Comparison of ENCODE assay signal across 15 cellular contexts in genomic region chr13:80486407-80486806, GRCh38.
DNase-seq lines count a peak whose midpoint lies in the region; ATAC-seq and TF ChIP-seq lines count a peak whose summit lies in the region.
"Had no signal": no experiment of that assay in that cellular context is flagged by ENCODE, and none has a peak within 500 bp of the region (broad histone marks: within the 10 kb centered on the region; RNA-seq: fewer than 3 reads in every experiment).

No MANE protein-coding gene starts in this region.

- H3K9me3 ChIP-seq in lower lobe of right lung (no peaks in the 10 kb centered on the region), adrenal gland (replicated peaks in 1 of 3) (no peaks in the 10 kb centered on the region)
- H3K9me3 ChIP-seq: HAP-1 had no signal

- H3K4me1 Mint-ChIP-seq in activated T-helper 2 cell treated with anti-CD3 and anti-CD28 coated beads, Interferon-gamma antibody, Interleukin-2, Interleukin-4, amounts not matched to agents 10 μg/mL and 5 μg/mL and 100 μg/mL, durations not matched to agents 14 hours and 24 hours and 36 hours (ENCODE audit: low read depth), result no peaks in the 10 kb centered on the region
- H3K4me1 Mint-ChIP-seq: B cell had no signal

- H3K36me3 Mint-ChIP-seq in activated T-helper 2 cell treated with anti-CD3 and anti-CD28 coated beads, Interferon-gamma antibody, Interleukin-2, Interleukin-4, amounts not matched to agents 10 μg/mL and 5 μg/mL and 100 μg/mL, durations not matched to agents 14 hours and 24 hours and 36 hours (ENCODE audit: low read depth), result no peaks in the 10 kb centered on the region
- H3K36me3 Mint-ChIP-seq: CD8-positive, alpha-beta T cell had no signal

- 84 to 90% (median 88%) methylated on average over 3 of the region's 3 CpGs for WGBS in adrenal gland, 4 donors

- H3K27me3 ChIP-seq in lower lobe of right lung (ENCODE audit: low read depth) (no peaks in the 10 kb centered on the region), adrenal gland (no peaks in the 10 kb centered on the region)
- H3K27me3 ChIP-seq: BLaER1 treated with 17β-estradiol and CSF1 and Interleukin-3, amounts not matched to agents 10 nM and 100 nM had no signal

- H3K4me1 ChIP-seq in lower lobe of right lung (no peaks in the 10 kb centered on the region), adrenal gland (replicated peaks in 1 of 2) (no peaks in the 10 kb centered on the region)
- H3K4me1 ChIP-seq: BLaER1 treated with 17β-estradiol and CSF1 and Interleukin-3, amounts not matched to agents 10 nM and 100 nM; HAP-1 had no signal

- H3K27me3 Mint-ChIP-seq in activated T-helper 2 cell treated with anti-CD3 and anti-CD28 coated beads, Interferon-gamma antibody, Interleukin-2, Interleukin-4, amounts not matched to agents 10 μg/mL and 5 μg/mL and 100 μg/mL, durations not matched to agents 14 hours and 24 hours and 36 hours (ENCODE audit: low read depth), result no peaks in the 10 kb centered on the region
- H3K27me3 Mint-ChIP-seq: B cell had no signal

- H3K36me3 ChIP-seq in lower lobe of right lung (no peaks in the 10 kb centered on the region), adrenal gland (replicated peaks in 1 of 2) (no peaks in the 10 kb centered on the region)
- H3K36me3 ChIP-seq: BLaER1 treated with 17β-estradiol and CSF1 and Interleukin-3, amounts not matched to agents 10 nM and 100 nM; HAP-1 had no signal

- H3K27ac ChIP-seq in lower lobe of right lung (peak overlapping the region; percentile 42), adrenal gland (no peak overlapping the region)
- H3K27ac ChIP-seq: BLaER1 treated with 17β-estradiol and CSF1 and Interleukin-3, amounts not matched to agents 10 nM and 100 nM had no signal

- intact Hi-C loops in lower lobe of right lung (cut with DNase I), result no loop called here
- intact Hi-C loops in activated T-helper 2 cell treated with anti-CD3 and anti-CD28 coated beads, Interferon-gamma antibody, Interleukin-2, Interleukin-4, amounts not matched to agents 10 μg/mL and 5 μg/mL and 100 μg/mL, durations not matched to agents 14 hours and 24 hours and 36 hours (cut with micrococcal nuclease), result no loop called here
- intact Hi-C loops in adrenal gland (cut with DNase I), result no loop called here

- H3K4me3 ChIP-seq in fibroblast of villous mesenchyme (ENCODE audit: low read depth, low read length) (no peak overlapping the region), lower lobe of right lung (no peak overlapping the region), adrenal gland (no peak overlapping the region)
- H3K4me3 ChIP-seq: BLaER1 treated with 17β-estradiol and CSF1 and Interleukin-3, amounts not matched to agents 10 nM and 100 nM; GM12878; HAP-1 had no signal

- H3K27ac Mint-ChIP-seq in activated T-helper 2 cell treated with anti-CD3 and anti-CD28 coated beads, Interferon-gamma antibody, Interleukin-2, Interleukin-4, amounts not matched to agents 10 μg/mL and 5 μg/mL and 100 μg/mL, durations not matched to agents 14 hours and 24 hours and 36 hours, result no peak overlapping the region
- H3K27ac Mint-ChIP-seq: B cell; CD8-positive, alpha-beta T cell had no signal

- TF ChIP-seq CTCF in fibroblast of villous mesenchyme (IDR thresholded peaks at IDR 0.05; ENCODE audit: insufficient read depth, low read depth, low read length), result no peak
- TF ChIP-seq CTCF in lower lobe of right lung (IDR thresholded peaks at IDR 0.05), result no peak
- TF ChIP-seq CTCF in adrenal gland (IDR thresholded peaks at IDR 0.05), result no peak

- ATAC-seq in lower lobe of right lung, result no peak
- ATAC-seq: CD8-positive, alpha-beta T cell; GM12878 had no signal

- no peak overlapping the region for H3K4me3 Mint-ChIP-seq in activated T-helper 2 cell treated with anti-CD3 and anti-CD28 coated beads, Interferon-gamma antibody, Interleukin-2, Interleukin-4, amounts not matched to agents 10 μg/mL and 5 μg/mL and 100 μg/mL, durations not matched to agents 14 hours and 24 hours and 36 hours (ENCODE audit: low read depth)
- H3K4me3 Mint-ChIP-seq: B cell; CD8-positive, alpha-beta T cell had no signal

- no peaks in the 10 kb centered on the region for H3K9me3 Mint-ChIP-seq in activated T-helper 2 cell treated with anti-CD3 and anti-CD28 coated beads, Interferon-gamma antibody, Interleukin-2, Interleukin-4, amounts not matched to agents 10 μg/mL and 5 μg/mL and 100 μg/mL, durations not matched to agents 14 hours and 24 hours and 36 hours
- H3K9me3 Mint-ChIP-seq: CD8-positive, alpha-beta T cell had no signal

- DNase-seq in OCI-M1 (lab: John Stamatoyannopoulos, UW) (peak; percentile 60), erythroblast (lab: John Stamatoyannopoulos, UW) (peak; percentile 2 to 36), fibroblast of villous mesenchyme (ENCODE audit: low read depth) (peak; percentile 35), lower lobe of right lung (no peak), adrenal gland (no peak), NCI-H774 (lab: John Stamatoyannopoulos, UW) (no peak), hepatic stellate cell (ENCODE audit: low spot score) (no peak)
- no peak for DNase-seq in activated T-helper 2 cell treated with anti-CD3 and anti-CD28 coated beads, Interferon-gamma antibody, Interleukin-2, Interleukin-4, amounts not matched to agents 10 μg/mL and 5 μg/mL and 100 μg/mL, durations not matched to agents 14 hours and 24 hours and 36 hours (ENCODE audit: low spot score)
- DNase-seq: Calu3; CD8-positive, alpha-beta T cell; DMS79 treated with DMSO at 0.1 percent for 48 hours had no signal

- TF ChIP-seq POLR2A in erythroblast (IDR thresholded peaks at IDR 0.05; ENCODE audit: low read length) (no peak), adrenal gland (IDR thresholded peaks at IDR 0.05) (no peak)

Comparison
In these comparisons a context has a peak if more than half of its experiments do, and no peak if none do; other contexts are left out.
1. DNase-seq: peak in OCI-M1 (single experiment), erythroblast (2 of 2) and fibroblast of villous mesenchyme (single experiment); none in lower lobe of right lung (single experiment), activated T-helper 2 cell treated with anti-CD3 and anti-CD28 coated beads, Interferon-gamma antibody, Interleukin-2, Interleukin-4, amounts not matched to agents 10 μg/mL and 5 μg/mL and 100 μg/mL, durations not matched to agents 14 hours and 24 hours and 36 hours (single experiment), adrenal gland (0 of 7), NCI-H774 (single experiment) and hepatic stellate cell (single experiment).